Comparison of ENCODE assay signal across 24 cellular contexts in genomic region chr2:235820571-235820970, GRCh38.
"Had no signal": no experiment of that assay in that cellular context is flagged by ENCODE, and none has a peak within 500 bp of the region (broad histone marks: within the 10 kb centered on the region; RNA-seq: fewer than 3 reads in every experiment).

No MANE protein-coding gene starts in this region.

- H3K27ac ChIP-seq: SK-N-MC had no signal

- ATAC-seq: activated CD8-positive, alpha-beta memory T cell treated with anti-CD3 and anti-CD28 coated beads, Interleukin-2, amount 10 ng/mL, durations not matched to agents 7 days and 5 days; T-cell had no signal

- DNase-seq: activated B cell treated with CpG ODN at 0.5 μM for 24 hours; activated CD4-positive, alpha-beta T cell treated with anti-CD3 and anti-CD28 coated beads for 1 hour; activated CD4-positive, alpha-beta T cell treated with anti-CD3 and anti-CD28 coated beads, Interleukin-2, amount 10 ng/mL, durations not matched to agents 24 days and 14 days; activated CD4-positive, alpha-beta T cell treated with anti-CD3 and anti-CD28 coated beads, Interleukin-2, amount 50 U/mL, for 48 hours; activated CD8-positive, alpha-beta memory T cell treated with anti-CD3 and anti-CD28 coated beads, Interleukin-2, amount 10 ng/mL, durations not matched to agents 7 days and 5 days; activated effector memory CD4-positive, alpha-beta T cell treated with anti-CD3 and anti-CD28 coated beads, Interleukin-2, amount 50 U/mL, for 16 hours; activated naive CD4-positive, alpha-beta T cell treated with anti-CD3 and anti-CD28 coated beads for 36 hours; activated T-cell treated with anti-CD3 and anti-CD28 coated beads, Interleukin-2, amount 50 U/mL, for 24 hours; anterior cingulate cortex; caudate nucleus; KG1; NCI-H1092 treated with DMSO at 0.1 percent for 48 hours; NCI-H1417 treated with DMSO at 0.1 percent for 48 hours; NCI-H1694; NCI-H2029; NCI-H2107; NCI-H345; NCI-H510A; NCI-H526 treated with DMSO at 0.1 percent for 48 hours; NCI-H82; T-cell; T-helper 2 cell; T1000 had no signal

- H3K4me3 ChIP-seq: SK-N-MC had no signal
